Comparison of ENCODE assay signal across 18 cellular contexts in genomic region chr10:3792710-3793219, GRCh38.
"Had no signal": no experiment of that assay in that cellular context is flagged by ENCODE, and none has a peak within 500 bp of the region (broad histone marks: within the 10 kb centered on the region; RNA-seq: fewer than 3 reads in every experiment).

No MANE protein-coding gene starts in this region.

- H3K4me3 ChIP-seq: lower lobe of right lung, psoas muscle, spleen, testis had no signal

- H3K36me3 ChIP-seq: lower lobe of right lung, spleen had no signal

- H3K27ac Mint-ChIP-seq: activated CD8-positive, alpha-beta T cell treated with anti-CD3 and anti-CD28 coated beads for 36 hours; activated naive CD4-positive, alpha-beta T cell treated with anti-CD3 and anti-CD28 coated beads, Interleukin-2, amount 10 ng/mL, durations not matched to agents 7 days and 5 days; activated T-helper 17 cell treated with anti-CD3 and anti-CD28 coated beads, Interleukin-2, amount 50 U/mL, for 72 hours; brain; dendritic cell treated with granulocyte-macrophage colony-stimulating factor and Interleukin-4, amounts not matched to agents 40 ng/mL and 50 ng/mL, for 4 days; effector memory CD8-positive, alpha-beta T cell; stimulated activated naive CD8-positive, alpha-beta T cell treated with anti-CD3 and anti-CD28 coated beads, Interleukin-15, amount 100 ng/mL, for 72 hours had no signal

- H3K9me3 ChIP-seq: testis had no signal

- H3K9me3 Mint-ChIP-seq: effector memory CD8-positive, alpha-beta T cell; natural killer cell treated with Interleukin-12 subunit alpha and Interleukin-12 subunit beta and Interleukin-15 and Interleukin-18, amount 100 ng/mL, for 72 hours had no signal

- H3K4me3 Mint-ChIP-seq: activated CD8-positive, alpha-beta T cell treated with anti-CD3 and anti-CD28 coated beads for 36 hours; activated naive CD4-positive, alpha-beta T cell treated with anti-CD3 and anti-CD28 coated beads, Interleukin-2, amount 10 ng/mL, durations not matched to agents 7 days and 5 days; activated T-helper 17 cell treated with anti-CD3 and anti-CD28 coated beads, Interleukin-2, amount 50 U/mL, for 72 hours; brain; dendritic cell treated with granulocyte-macrophage colony-stimulating factor and Interleukin-4, amounts not matched to agents 40 ng/mL and 50 ng/mL, for 4 days; effector memory CD8-positive, alpha-beta T cell; natural killer cell treated with Interleukin-12 subunit alpha and Interleukin-12 subunit beta and Interleukin-15 and Interleukin-18, amount 100 ng/mL, for 72 hours; stimulated activated naive CD8-positive, alpha-beta T cell treated with anti-CD3 and anti-CD28 coated beads, Interleukin-15, amount 100 ng/mL, for 72 hours had no signal

- H3K27ac ChIP-seq: lower lobe of right lung, psoas muscle, spleen, testis had no signal

- DNase-seq: activated CD4-positive, CD25-positive, alpha-beta regulatory T cell treated with anti-CD3 and anti-CD28 coated beads, Interleukin-2, amount 50 U/mL, for 72 hours; activated CD8-positive, alpha-beta memory T cell treated with anti-CD3 and anti-CD28 coated beads, Interleukin-2, amount 50 U/mL, for 48 hours; activated CD8-positive, alpha-beta T cell treated with anti-CD3 and anti-CD28 coated beads for 36 hours; activated naive CD4-positive, alpha-beta T cell treated with anti-CD3 and anti-CD28 coated beads, Interleukin-2, amount 10 ng/mL, durations not matched to agents 7 days and 5 days; effector memory CD8-positive, alpha-beta T cell; glutamatergic neuron; lower lobe of right lung; nucleus accumbens; psoas muscle; spleen; stimulated activated CD4-positive, alpha-beta T cell treated with anti-CD3 and anti-CD28 coated beads, Interleukin-2, amount 100 ng/mL, for 24 hours; stimulated activated naive CD8-positive, alpha-beta T cell treated with anti-CD3 and anti-CD28 coated beads, Interleukin-15, amount 100 ng/mL, for 72 hours; testis had no signal

- H3K4me1 Mint-ChIP-seq: brain had no signal

- ATAC-seq: effector memory CD8-positive, alpha-beta T cell; lower lobe of right lung; natural killer cell treated with Interleukin-12 subunit alpha and Interleukin-12 subunit beta and Interleukin-15 and Interleukin-18, amount 100 ng/mL, for 72 hours; psoas muscle; sciatic nerve; stimulated activated naive CD8-positive, alpha-beta T cell treated with anti-CD3 and anti-CD28 coated beads, Interleukin-15, amount 100 ng/mL, for 72 hours had no signal

- H3K27me3 ChIP-seq: spleen, testis had no signal

- H3K4me1 ChIP-seq: lower lobe of right lung, psoas muscle, testis had no signal

- H3K27me3 Mint-ChIP-seq: activated CD8-positive, alpha-beta T cell treated with anti-CD3 and anti-CD28 coated beads for 36 hours; activated T-helper 17 cell treated with anti-CD3 and anti-CD28 coated beads, Interleukin-2, amount 50 U/mL, for 72 hours; effector memory CD8-positive, alpha-beta T cell; natural killer cell treated with Interleukin-12 subunit alpha and Interleukin-12 subunit beta and Interleukin-15 and Interleukin-18, amount 100 ng/mL, for 72 hours; stimulated activated naive CD8-positive, alpha-beta T cell treated with anti-CD3 and anti-CD28 coated beads, Interleukin-15, amount 100 ng/mL, for 72 hours had no signal
